ENCODE assay signal across 13 cellular contexts in genomic region chr13:50323440-50324070, GRCh38.
DNase-seq lines count a peak whose midpoint lies in the region; ATAC-seq and TF ChIP-seq lines count a peak whose summit lies in the region.
"Had no signal": no experiment of that assay in that cellular context is flagged by ENCODE, and none has a peak within 500 bp of the region (broad histone marks: within the 10 kb centered on the region; RNA-seq: fewer than 3 reads in every experiment).

No MANE protein-coding gene starts in this region.

- no peak overlapping the region for H3K4me3 Mint-ChIP-seq in effector memory CD8-positive, alpha-beta T cell
- H3K4me3 Mint-ChIP-seq: activated naive CD8-positive, alpha-beta T cell treated with anti-CD3 and anti-CD28 coated beads, Interleukin-2, amount 10 ng/mL, durations not matched to agents 7 days and 5 days; naive thymus-derived CD8-positive, alpha-beta T cell had no signal

- H3K4me1 Mint-ChIP-seq in effector memory CD8-positive, alpha-beta T cell (ENCODE audit: low read depth in 2 of 2): peaks cover 27 to 32% of the 10 kb centered on the region in 2 donors

- H3K9me3 Mint-ChIP-seq in effector memory CD8-positive, alpha-beta T cell: peaks cover 0 to 6% of the 10 kb centered on the region in 2 donors

- no peak overlapping the region for H3K27ac Mint-ChIP-seq in effector memory CD8-positive, alpha-beta T cell
- H3K27ac Mint-ChIP-seq: activated naive CD8-positive, alpha-beta T cell treated with anti-CD3 and anti-CD28 coated beads, Interleukin-2, amount 10 ng/mL, durations not matched to agents 7 days and 5 days; naive thymus-derived CD8-positive, alpha-beta T cell had no signal

- POLR2A ChIA-PET in AG04449 (lab: Yijun Ruan, JAX): no interaction called here

- no peak for TF ChIP-seq CTCF in AG04449 (IDR thresholded peaks at IDR 0.05; ENCODE audit: insufficient read depth, low read length, missing control alignments)

- DNase-seq in AG04449 (ENCODE audit: low read depth, low spot score) (peak; percentile 82), HCEC 1CT (peak; percentile 89), amniotic stem cell (lab: John Stamatoyannopoulos, UW) (peak; percentile 70), foreskin melanocyte (peak; percentile 44), SIG-M5 (lab: John Stamatoyannopoulos, UW) (no peak), NOMO-1 (lab: John Stamatoyannopoulos, UW; ENCODE audit: unreplicated experiment in 2 of 2) (no peak)
- DNase-seq in effector memory CD8-positive, alpha-beta T cell: no peak
- DNase-seq: activated naive CD8-positive, alpha-beta T cell treated with anti-CD3 and anti-CD28 coated beads, Interleukin-2, amount 10 ng/mL, durations not matched to agents 7 days and 5 days; naive thymus-derived CD8-positive, alpha-beta T cell; NCI-H2029 treated with DMSO at 0.1 percent for 48 hours; T-helper 9 cell had no signal

- no peaks in the 10 kb centered on the region for H3K36me3 Mint-ChIP-seq in effector memory CD8-positive, alpha-beta T cell (ENCODE audit: insufficient read depth)
- H3K36me3 Mint-ChIP-seq: naive thymus-derived CD8-positive, alpha-beta T cell had no signal

- no peak overlapping the region for H3K4me3 ChIP-seq in AG04449 (ENCODE audit: low read depth, low read length)
- H3K4me3 ChIP-seq: skin epidermis had no signal

- no peaks in the 10 kb centered on the region for H3K27me3 Mint-ChIP-seq in effector memory CD8-positive, alpha-beta T cell
- H3K27me3 Mint-ChIP-seq: naive thymus-derived CD8-positive, alpha-beta T cell had no signal

- ATAC-seq in effector memory CD8-positive, alpha-beta T cell (replicated peaks): no peak
- no peak for ATAC-seq in GM21786 (IDR thresholded peaks at IDR 0.05; ENCODE audit: unreplicated experiment)
- ATAC-seq: naive thymus-derived CD8-positive, alpha-beta T cell had no signal

- CTCF ChIA-PET in AG04449 (lab: Yijun Ruan, JAX): no interaction called here

Comparison
In these comparisons a context has a peak if more than half of its experiments do, and no peak if none do; other contexts are left out.
1. DNase-seq: peak in AG04449 (single experiment), HCEC 1CT (single experiment), amniotic stem cell (single experiment) and foreskin melanocyte (single experiment); none in effector memory CD8-positive, alpha-beta T cell (0 of 3), SIG-M5 (single experiment) and NOMO-1 (0 of 2).